8 cellular contexts compared by ENCODE assay signal in genomic region chr3:115659253-115659652, GRCh38. TPM values are rescaled to one million over a fixed set of nuclear protein-coding genes. Genes with fewer than 3 reads are reported as not detected.
DNase-seq lines count a peak whose midpoint lies in the region; ATAC-seq and TF ChIP-seq lines count a peak whose summit lies in the region.

No MANE protein-coding gene starts in this region.

- DNase-seq in GM12864 (ENCODE audit: low read depth) (peak; percentile 33), OCI-LY7 (ENCODE audit: low spot score) (peak; percentile 4), foreskin keratinocyte (no peak), NCI-H345 (lab: John Stamatoyannopoulos, UW) (no peak), NCI-H1092 treated with DMSO at 0.1 percent for 48 hours (lab: John Stamatoyannopoulos, UW) (no peak), NCI-H2029 (lab: John Stamatoyannopoulos, UW) (no peak)
- DNase-seq in stimulated activated naive CD8-positive, alpha-beta T cell treated with anti-CD3 and anti-CD28 coated beads, Interleukin-15, amount 100 ng/mL, for 72 hours, result no peak

- BruUV-seq in OCI-LY7 (replicated peaks; lab: Mats Ljungman, UMichigan), result no TSS peak

- POLR2A ChIA-PET in OCI-LY7 (lab: Charles Lee), result interaction anchor here (0.6 to 0.7 kb wide), 2 partner anchors 21 to 306 kb away, joined by 3 read pairs; no protein-coding TSS in a partner anchor

- no peaks in the 10 kb centered on the region for H3K9me3 Mint-ChIP-seq in stimulated activated naive CD8-positive, alpha-beta T cell treated with anti-CD3 and anti-CD28 coated beads, Interleukin-15, amount 100 ng/mL, for 72 hours

- no peaks in the 10 kb centered on the region for H3K36me3 ChIP-seq in OCI-LY7 (ENCODE audit: insufficient read depth, low read length)

- no peaks in the 10 kb centered on the region for H3K27me3 ChIP-seq in foreskin keratinocyte

- peaks cover 87% of the 10 kb centered on the region for H3K4me1 Mint-ChIP-seq in stimulated activated naive CD8-positive, alpha-beta T cell treated with anti-CD3 and anti-CD28 coated beads, Interleukin-15, amount 100 ng/mL, for 72 hours

- ATAC-seq in GM21529 (IDR thresholded peaks at IDR 0.05; ENCODE audit: unreplicated experiment) (peak; percentile 10), foreskin keratinocyte (no peak)
- ATAC-seq in stimulated activated naive CD8-positive, alpha-beta T cell treated with anti-CD3 and anti-CD28 coated beads, Interleukin-15, amount 100 ng/mL, for 72 hours, result no peak

- CTCF ChIA-PET in OCI-LY7 (lab: Charles Lee; ENCODE audit: unreplicated experiment), result no interaction called here

- peak overlapping the region in 1 of 2 donors; percentile 59 for H3K27ac Mint-ChIP-seq in stimulated activated naive CD8-positive, alpha-beta T cell treated with anti-CD3 and anti-CD28 coated beads, Interleukin-15, amount 100 ng/mL, for 72 hours

- H3K27ac ChIP-seq in OCI-LY7 (ENCODE audit: low read depth, low read length, poor library complexity, severe bottlenecking) (no peak overlapping the region), foreskin keratinocyte (peak overlapping the region; percentile 81)

- peak overlapping the region; percentile 59 for H3K4me2 ChIP-seq in OCI-LY7 (ENCODE audit: low read length)

- H3K4me3 Mint-ChIP-seq in stimulated activated naive CD8-positive, alpha-beta T cell treated with anti-CD3 and anti-CD28 coated beads, Interleukin-15, amount 100 ng/mL, for 72 hours, result peak overlapping the region; percentile 99

- no peaks in the 10 kb centered on the region for H4K20me1 ChIP-seq in OCI-LY7 (ENCODE audit: insufficient read depth, low read length)

- no peaks in the 10 kb centered on the region for H3K79me2 ChIP-seq in OCI-LY7 (ENCODE audit: insufficient read depth, low read depth, low read length)

- H3K9me3 ChIP-seq in OCI-LY7 (ENCODE audit: low read length), result no peaks in the 10 kb centered on the region

- peak overlapping the region; percentile 86; the same call in 1 of the 2 replicates for H2AFZ ChIP-seq in OCI-LY7 (ENCODE audit: low read length)

- H3K9me2 ChIP-seq in OCI-LY7 (ENCODE audit: insufficient read depth, low read length), result no peaks in the 10 kb centered on the region

- no peaks in the 10 kb centered on the region for H3K27me3 Mint-ChIP-seq in stimulated activated naive CD8-positive, alpha-beta T cell treated with anti-CD3 and anti-CD28 coated beads, Interleukin-15, amount 100 ng/mL, for 72 hours

- peaks cover 27% of the 10 kb centered on the region for H3K4me1 ChIP-seq in OCI-LY7 (ENCODE audit: insufficient read depth, low read length, poor library complexity, severe bottlenecking)
- H3K4me1 ChIP-seq in foreskin keratinocyte, result peaks cover 8% of the 10 kb centered on the region

- H3K4me3 ChIP-seq in GM12864 (ENCODE audit: low read depth, low read length) (peak overlapping the region; percentile 69; the same call in 1 of the 2 replicates), OCI-LY7 (ENCODE audit: low read depth, low read length, poor library complexity, severe bottlenecking) (peak overlapping the region; percentile 66)

- intact Hi-C loops in OCI-LY7 (cut with micrococcal nuclease; ENCODE audit: unreplicated experiment), result no loop called here

- TF ChIP-seq CTCF in GM12864 (IDR thresholded peaks at IDR 0.05; ENCODE audit: low read depth, low read length, missing control alignments) (no peak), OCI-LY7 (conservative IDR thresholded peaks at IDR 0.05; ENCODE audit: low read length) (no peak), foreskin keratinocyte (conservative IDR thresholded peaks at IDR 0.05) (no peak)

RNA-seq across cellular contexts. Expression of gene GAP43, which starts 35.9 kb away (rescaled TPM):
- total RNA-seq in OCI-LY7 (2014; rRNA removed; shearing (Covaris generic)), result not detected in 2 replicates
- total RNA-seq in OCI-LY7 (2022) (not detected in 2 replicates), foreskin keratinocyte (not detected in 2 replicates)
- not detected in 2 replicates for polyA plus RNA-seq in foreskin keratinocyte

Comparison
In these comparisons a context has a peak if more than half of its experiments do, and no peak if none do; other contexts are left out.
1. DNase-seq: peak in GM12864 (single experiment) and OCI-LY7 (single experiment); none in foreskin keratinocyte (0 of 2), stimulated activated naive CD8-positive, alpha-beta T cell treated with anti-CD3 and anti-CD28 coated beads, Interleukin-15, amount 100 ng/mL, for 72 hours (0 of 2), NCI-H345 (single experiment), NCI-H1092 treated with DMSO at 0.1 percent for 48 hours (single experiment) and NCI-H2029 (single experiment).